In the genomic region with DNA sequence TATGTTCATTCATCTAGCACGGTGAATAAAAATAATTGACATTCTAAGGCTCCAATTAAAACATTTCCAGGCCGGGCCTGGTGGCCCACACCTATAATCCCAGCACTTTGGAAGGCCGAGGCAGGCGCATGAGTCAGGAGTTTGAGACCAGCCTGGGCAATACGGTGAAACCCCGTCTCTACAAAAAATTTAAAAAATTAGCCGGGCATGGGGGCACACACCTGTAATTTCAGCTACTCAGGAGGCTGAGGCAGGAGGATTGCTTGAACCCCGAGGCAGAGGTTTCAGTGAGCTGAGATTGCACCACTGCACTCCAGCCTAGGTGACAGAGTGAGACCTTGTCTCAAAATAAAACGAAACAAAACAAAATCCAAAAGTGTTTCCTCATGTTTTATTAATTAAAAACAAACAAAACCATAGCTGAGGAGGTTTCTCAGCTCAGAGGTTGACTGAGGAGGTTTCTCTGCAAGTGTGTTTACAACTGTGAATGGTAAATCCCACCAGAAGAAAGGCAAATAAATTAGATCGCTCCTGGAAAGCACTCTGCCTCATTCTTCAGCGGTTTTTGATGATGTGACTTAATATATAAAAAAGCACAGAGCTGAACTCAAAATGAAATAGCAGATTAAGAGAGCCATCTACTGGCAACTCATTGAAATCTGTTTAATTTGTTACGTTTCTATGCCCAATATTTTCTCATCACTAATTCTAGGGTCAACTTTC, we compare ENCODE assay signal across 1 cellular context.
TF ChIP-seq lines count a peak whose summit lies in the region.

No MANE protein-coding gene starts in this region.

TF ChIP-seq in HEK293, 187 proteins besides CTCF, POLR2A, EP300 and RAD21 (continued from another document):
- TF ChIP-seq ZNF366 (tag by site-specific recombination; conservative IDR thresholded peaks at IDR 0.05): 0 out of 2 replicates have a peak, but pooled peaks have one; percentile 13
- peak; percentile 29; the same call in 1 of the 2 replicates for TF ChIP-seq ZNF2 (tag by site-specific recombination; IDR thresholded peaks at IDR 0.05)
- no peak for TF ChIP-seq ZNF677 (tag by site-specific recombination; IDR thresholded peaks at IDR 0.05)
- TF ChIP-seq ZNF423 (tag by site-specific recombination; IDR thresholded peaks at IDR 0.05): no peak
- TF ChIP-seq, protein P1, sequence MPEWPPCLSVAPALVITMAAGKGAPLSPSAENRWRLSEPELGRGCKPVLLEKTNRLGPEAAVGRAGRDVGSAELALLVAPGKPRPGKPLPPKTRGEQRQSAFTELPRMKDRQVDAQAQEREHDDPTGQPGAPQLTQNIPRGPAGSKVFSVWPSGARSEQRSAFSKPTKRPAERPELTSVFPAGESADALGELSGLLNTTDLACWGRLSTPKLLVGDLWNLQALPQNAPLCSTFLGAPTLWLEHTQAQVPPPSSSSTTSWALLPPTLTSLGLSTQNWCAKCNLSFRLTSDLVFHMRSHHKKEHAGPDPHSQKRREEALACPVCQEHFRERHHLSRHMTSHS (tag by site-specific recombination; IDR thresholded peaks at IDR 0.05): no peak
- no peak for TF ChIP-seq GLI2 (tag by site-specific recombination; IDR thresholded peaks at IDR 0.05; ENCODE audit: borderline replicate concordance, low read depth)
- TF ChIP-seq, protein P2, sequence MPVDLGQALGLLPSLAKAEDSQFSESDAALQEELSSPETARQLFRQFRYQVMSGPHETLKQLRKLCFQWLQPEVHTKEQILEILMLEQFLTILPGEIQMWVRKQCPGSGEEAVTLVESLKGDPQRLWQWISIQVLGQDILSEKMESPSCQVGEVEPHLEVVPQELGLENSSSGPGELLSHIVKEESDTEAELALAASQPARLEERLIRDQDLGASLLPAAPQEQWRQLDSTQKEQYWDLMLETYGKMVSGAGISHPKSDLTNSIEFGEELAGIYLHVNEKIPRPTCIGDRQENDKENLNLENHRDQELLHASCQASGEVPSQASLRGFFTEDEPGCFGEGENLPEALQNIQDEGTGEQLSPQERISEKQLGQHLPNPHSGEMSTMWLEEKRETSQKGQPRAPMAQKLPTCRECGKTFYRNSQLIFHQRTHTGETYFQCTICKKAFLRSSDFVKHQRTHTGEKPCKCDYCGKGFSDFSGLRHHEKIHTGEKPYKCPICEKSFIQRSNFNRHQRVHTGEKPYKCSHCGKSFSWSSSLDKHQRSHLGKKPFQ (tag by site-specific recombination; IDR thresholded peaks at IDR 0.05): no peak
- no peak for TF ChIP-seq ZFP41 (tag by site-specific recombination; IDR thresholded peaks at IDR 0.05; ENCODE audit: borderline replicate concordance)
- TF ChIP-seq ZNF660 (tag by site-specific recombination; IDR thresholded peaks at IDR 0.05): peak; percentile 66
- TF ChIP-seq MEIS1 (CRISPR knock-in tag; IDR thresholded peaks at IDR 0.05; ENCODE audit: borderline replicate concordance): no peak
- TF ChIP-seq ZFP69B (tag by site-specific recombination; IDR thresholded peaks at IDR 0.05): no peak
- no peak for TF ChIP-seq ZNF169 (tag by site-specific recombination; IDR thresholded peaks at IDR 0.05)
- TF ChIP-seq, protein P3, sequence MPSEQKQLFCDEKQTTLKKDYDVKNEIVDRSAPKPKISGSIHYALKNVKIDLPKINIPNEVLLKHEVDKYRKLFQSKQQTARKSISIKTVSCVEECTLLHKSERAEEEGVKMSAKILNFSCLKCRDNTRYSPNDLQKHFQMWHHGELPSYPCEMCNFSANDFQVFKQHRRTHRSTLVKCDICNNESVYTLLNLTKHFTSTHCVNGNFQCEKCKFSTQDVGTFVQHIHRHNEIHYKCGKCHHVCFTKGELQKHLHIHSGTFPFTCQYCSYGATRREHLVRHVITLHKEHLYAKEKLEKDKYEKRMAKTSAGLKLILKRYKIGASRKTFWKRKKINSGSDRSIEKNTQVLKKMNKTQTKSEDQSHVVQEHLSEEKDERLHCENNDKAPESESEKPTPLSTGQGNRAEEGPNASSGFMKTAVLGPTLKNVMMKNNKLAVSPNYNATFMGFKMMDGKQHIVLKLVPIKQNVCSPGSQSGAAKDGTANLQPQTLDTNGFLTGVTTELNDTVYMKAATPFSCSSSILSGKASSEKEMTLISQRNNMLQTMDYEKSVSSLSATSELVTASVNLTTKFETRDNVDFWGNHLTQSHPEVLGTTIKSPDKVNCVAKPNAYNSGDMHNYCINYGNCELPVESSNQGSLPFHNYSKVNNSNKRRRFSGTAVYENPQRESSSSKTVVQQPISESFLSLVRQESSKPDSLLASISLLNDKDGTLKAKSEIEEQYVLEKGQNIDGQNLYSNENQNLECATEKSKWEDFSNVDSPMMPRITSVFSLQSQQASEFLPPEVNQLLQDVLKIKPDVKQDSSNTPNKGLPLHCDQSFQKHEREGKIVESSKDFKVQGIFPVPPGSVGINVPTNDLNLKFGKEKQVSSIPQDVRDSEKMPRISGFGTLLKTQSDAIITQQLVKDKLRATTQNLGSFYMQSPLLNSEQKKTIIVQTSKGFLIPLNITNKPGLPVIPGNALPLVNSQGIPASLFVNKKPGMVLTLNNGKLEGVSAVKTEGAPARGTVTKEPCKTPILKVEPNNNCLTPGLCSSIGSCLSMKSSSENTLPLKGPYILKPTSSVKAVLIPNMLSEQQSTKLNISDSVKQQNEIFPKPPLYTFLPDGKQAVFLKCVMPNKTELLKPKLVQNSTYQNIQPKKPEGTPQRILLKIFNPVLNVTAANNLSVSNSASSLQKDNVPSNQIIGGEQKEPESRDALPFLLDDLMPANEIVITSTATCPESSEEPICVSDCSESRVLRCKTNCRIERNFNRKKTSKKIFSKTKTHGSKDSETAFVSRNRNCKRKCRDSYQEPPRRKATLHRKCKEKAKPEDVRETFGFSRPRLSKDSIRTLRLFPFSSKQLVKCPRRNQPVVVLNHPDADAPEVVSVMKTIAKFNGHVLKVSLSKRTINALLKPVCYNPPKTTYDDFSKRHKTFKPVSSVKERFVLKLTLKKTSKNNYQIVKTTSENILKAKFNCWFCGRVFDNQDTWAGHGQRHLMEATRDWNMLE (tag by site-specific recombination; conservative IDR thresholded peaks at IDR 0.05; ENCODE audit: low read depth): no peak
- no peak for TF ChIP-seq ZNF114 (tag by site-specific recombination; IDR thresholded peaks at IDR 0.05)
- TF ChIP-seq ZNF10 (tag by site-specific recombination; IDR thresholded peaks at IDR 0.05): no peak
- TF ChIP-seq, protein P4, sequence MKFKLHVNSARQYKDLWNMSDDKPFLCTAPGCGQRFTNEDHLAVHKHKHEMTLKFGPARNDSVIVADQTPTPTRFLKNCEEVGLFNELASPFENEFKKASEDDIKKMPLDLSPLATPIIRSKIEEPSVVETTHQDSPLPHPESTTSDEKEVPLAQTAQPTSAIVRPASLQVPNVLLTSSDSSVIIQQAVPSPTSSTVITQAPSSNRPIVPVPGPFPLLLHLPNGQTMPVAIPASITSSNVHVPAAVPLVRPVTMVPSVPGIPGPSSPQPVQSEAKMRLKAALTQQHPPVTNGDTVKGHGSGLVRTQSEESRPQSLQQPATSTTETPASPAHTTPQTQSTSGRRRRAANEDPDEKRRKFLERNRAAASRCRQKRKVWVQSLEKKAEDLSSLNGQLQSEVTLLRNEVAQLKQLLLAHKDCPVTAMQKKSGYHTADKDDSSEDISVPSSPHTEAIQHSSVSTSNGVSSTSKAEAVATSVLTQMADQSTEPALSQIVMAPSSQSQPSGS (tag by site-specific recombination; IDR thresholded peaks at IDR 0.05; ENCODE audit: low read depth): no peak
- peak; percentile 22; the same call in 1 of the 2 replicates for TF ChIP-seq ZBTB17 (tag by site-specific recombination; IDR thresholded peaks at IDR 0.05)
- TF ChIP-seq, protein P5, sequence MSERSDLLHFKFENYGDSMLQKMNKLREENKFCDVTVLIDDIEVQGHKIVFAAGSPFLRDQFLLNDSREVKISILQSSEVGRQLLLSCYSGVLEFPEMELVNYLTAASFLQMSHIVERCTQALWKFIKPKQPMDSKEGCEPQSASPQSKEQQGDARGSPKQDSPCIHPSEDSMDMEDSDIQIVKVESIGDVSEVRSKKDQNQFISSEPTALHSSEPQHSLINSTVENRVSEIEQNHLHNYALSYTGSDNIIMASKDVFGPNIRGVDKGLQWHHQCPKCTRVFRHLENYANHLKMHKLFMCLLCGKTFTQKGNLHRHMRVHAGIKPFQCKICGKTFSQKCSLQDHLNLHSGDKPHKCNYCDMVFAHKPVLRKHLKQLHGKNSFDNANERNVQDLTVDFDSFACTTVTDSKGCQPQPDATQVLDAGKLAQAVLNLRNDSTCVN (tag by site-specific recombination; optimal IDR thresholded peaks at IDR 0.05): no peak
- no peak for TF ChIP-seq ZNF670 (tag by site-specific recombination; IDR thresholded peaks at IDR 0.05; ENCODE audit: low read depth)
- TF ChIP-seq ZNF654 (tag by site-specific recombination; IDR thresholded peaks at IDR 0.05; ENCODE audit: low read depth): peak; percentile 94
- no peak for TF ChIP-seq ZNF530 (tag by site-specific recombination; IDR thresholded peaks at IDR 0.05; ENCODE audit: low read depth)
- no peak for TF ChIP-seq ZNF391 (tag by site-specific recombination; IDR thresholded peaks at IDR 0.05; ENCODE audit: borderline replicate concordance, low read depth)
- TF ChIP-seq, protein P6, sequence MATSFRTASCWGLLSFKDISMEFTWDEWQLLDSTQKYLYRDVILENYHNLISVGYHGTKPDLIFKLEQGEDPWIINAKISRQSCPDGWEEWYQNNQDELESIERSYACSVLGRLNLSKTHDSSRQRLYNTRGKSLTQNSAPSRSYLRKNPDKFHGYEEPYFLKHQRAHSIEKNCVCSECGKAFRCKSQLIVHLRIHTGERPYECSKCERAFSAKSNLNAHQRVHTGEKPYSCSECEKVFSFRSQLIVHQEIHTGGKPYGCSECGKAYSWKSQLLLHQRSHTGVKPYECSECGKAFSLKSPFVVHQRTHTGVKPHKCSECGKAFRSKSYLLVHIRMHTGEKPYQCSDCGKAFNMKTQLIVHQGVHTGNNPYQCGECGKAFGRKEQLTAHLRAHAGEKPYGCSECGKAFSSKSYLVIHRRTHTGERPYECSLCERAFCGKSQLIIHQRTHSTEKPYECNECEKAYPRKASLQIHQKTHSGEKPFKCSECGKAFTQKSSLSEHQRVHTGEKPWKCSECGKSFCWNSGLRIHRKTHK (tag by site-specific recombination; IDR thresholded peaks at IDR 0.05): no peak
- no peak for TF ChIP-seq GLIS2 (tag by site-specific recombination; IDR thresholded peaks at IDR 0.05)
- TF ChIP-seq ZNF24 (tag by site-specific recombination; IDR thresholded peaks at IDR 0.05): no peak
- no peak for TF ChIP-seq ZNF585B (tag by site-specific recombination; IDR thresholded peaks at IDR 0.05)
- no peak for TF ChIP-seq ZNF202 (tag by site-specific recombination; IDR thresholded peaks at IDR 0.05; ENCODE audit: borderline replicate concordance)
- TF ChIP-seq ZBTB7A (tag by site-specific recombination; IDR thresholded peaks at IDR 0.05; ENCODE audit: low read depth): no peak
- TF ChIP-seq ZNF311 (tag by site-specific recombination; IDR thresholded peaks at IDR 0.05; ENCODE audit: borderline replicate concordance): no peak
- TF ChIP-seq PRDM1 (tag by site-specific recombination; IDR thresholded peaks at IDR 0.05): no peak
- TF ChIP-seq ZNF76 (tag by site-specific recombination; IDR thresholded peaks at IDR 0.05; ENCODE audit: borderline replicate concordance, low read depth): no peak
- TF ChIP-seq ZNF23 (tag by site-specific recombination; IDR thresholded peaks at IDR 0.05; ENCODE audit: borderline replicate concordance): no peak
- TF ChIP-seq, protein P7, sequence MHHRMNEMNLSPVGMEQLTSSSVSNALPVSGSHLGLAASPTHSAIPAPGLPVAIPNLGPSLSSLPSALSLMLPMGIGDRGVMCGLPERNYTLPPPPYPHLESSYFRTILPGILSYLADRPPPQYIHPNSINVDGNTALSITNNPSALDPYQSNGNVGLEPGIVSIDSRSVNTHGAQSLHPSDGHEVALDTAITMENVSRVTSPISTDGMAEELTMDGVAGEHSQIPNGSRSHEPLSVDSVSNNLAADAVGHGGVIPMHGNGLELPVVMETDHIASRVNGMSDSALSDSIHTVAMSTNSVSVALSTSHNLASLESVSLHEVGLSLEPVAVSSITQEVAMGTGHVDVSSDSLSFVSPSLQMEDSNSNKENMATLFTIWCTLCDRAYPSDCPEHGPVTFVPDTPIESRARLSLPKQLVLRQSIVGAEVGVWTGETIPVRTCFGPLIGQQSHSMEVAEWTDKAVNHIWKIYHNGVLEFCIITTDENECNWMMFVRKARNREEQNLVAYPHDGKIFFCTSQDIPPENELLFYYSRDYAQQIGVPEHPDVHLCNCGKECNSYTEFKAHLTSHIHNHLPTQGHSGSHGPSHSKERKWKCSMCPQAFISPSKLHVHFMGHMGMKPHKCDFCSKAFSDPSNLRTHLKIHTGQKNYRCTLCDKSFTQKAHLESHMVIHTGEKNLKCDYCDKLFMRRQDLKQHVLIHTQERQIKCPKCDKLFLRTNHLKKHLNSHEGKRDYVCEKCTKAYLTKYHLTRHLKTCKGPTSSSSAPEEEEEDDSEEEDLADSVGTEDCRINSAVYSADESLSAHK (tag by site-specific recombination; IDR thresholded peaks at IDR 0.05): no peak
